8 cellular contexts compared by ENCODE assay signal in the genomic region with DNA sequence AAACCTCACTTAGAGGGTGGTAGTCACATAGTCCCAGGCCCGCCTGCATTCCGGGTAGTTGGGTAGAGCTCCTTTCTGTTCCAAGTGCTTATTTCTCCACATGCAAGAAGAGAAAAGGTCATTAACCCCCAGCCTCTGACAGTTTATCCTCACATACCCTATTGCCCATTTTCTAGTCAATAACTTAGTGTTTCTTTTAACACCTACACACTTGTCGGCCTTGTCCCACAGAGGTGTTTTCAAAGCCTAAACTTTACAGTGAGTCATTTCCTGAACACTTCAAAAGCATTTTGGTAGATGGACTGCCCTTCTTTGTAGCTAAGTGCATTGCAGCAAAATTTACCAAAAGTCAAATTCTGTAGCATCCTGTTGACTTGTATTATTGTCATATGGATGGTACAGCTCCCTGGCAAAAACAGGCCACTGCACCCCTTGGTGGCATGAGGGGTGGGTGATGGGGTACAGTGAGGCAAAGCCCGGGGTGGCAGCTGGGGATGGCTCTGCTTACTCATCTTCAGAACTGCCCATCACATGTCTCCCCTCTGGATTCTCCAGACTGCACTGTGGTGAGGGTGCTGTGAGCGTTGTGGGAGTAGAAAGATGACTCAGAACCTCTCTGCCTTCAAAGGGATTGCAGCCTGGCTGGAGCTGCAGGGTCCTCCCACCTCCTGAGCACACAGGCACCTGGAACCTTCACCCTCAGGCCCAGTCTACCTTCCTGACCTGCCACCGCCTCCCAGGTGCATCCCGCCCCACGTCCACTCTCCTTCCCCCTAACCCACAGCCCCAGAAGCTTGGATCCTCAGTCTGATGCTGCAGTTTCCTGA. TPM values are rescaled to one million over a fixed set of nuclear protein-coding genes. Genes with fewer than 3 reads are reported as not detected.
DNase-seq lines count a peak whose midpoint lies in the region; ATAC-seq and TF ChIP-seq lines count a peak whose summit lies in the region.

No MANE protein-coding gene starts in this region.

- no peak overlapping the region for H3K4me3 Mint-ChIP-seq in stimulated activated memory B cell treated with anti-CD40 and anti-IgM and Interleukin-4, amounts not matched to agents 10 μg/mL and 1 μg/mL and 100 μg/mL, for 72 hours

- no peaks in the 10 kb centered on the region for H3K9me3 ChIP-seq in liver (ENCODE audit: control insufficient read depth in 4 of 4, low read length in 3 of 4)

- H3K27ac ChIP-seq in liver (ENCODE audit: low read depth in 1 of 2, low read length in 2 of 2) = no peak overlapping the region

- DNase-seq in NB4 (ENCODE audit: low read depth) (peak; percentile 65), DMS79 (lab: John Stamatoyannopoulos, UW) (no peak), NCI-H1092 treated with DMSO at 0.1 percent for 48 hours (lab: John Stamatoyannopoulos, UW) (no peak)
- peak; percentile 83 for DNase-seq in activated effector memory CD4-positive, alpha-beta T cell treated with anti-CD3 and anti-CD28 coated beads, Interleukin-2, amount 50 U/mL, for 16 hours

- peaks cover 13% of the 10 kb centered on the region for H3K4me1 Mint-ChIP-seq in stimulated activated memory B cell treated with anti-CD40 and anti-IgM and Interleukin-4, amounts not matched to agents 10 μg/mL and 1 μg/mL and 100 μg/mL, for 72 hours

- ATAC-seq in GM18861 (IDR thresholded peaks at IDR 0.05; ENCODE audit: unreplicated experiment) (peak; percentile 41), HG03469 (IDR thresholded peaks at IDR 0.05; ENCODE audit: unreplicated experiment) (no peak)
- ATAC-seq in stimulated activated memory B cell treated with anti-CD40 and anti-IgM and Interleukin-4, amounts not matched to agents 10 μg/mL and 1 μg/mL and 100 μg/mL, for 72 hours = peak; percentile 73

- no peak overlapping the region for H3K9ac ChIP-seq in liver (ENCODE audit: low read depth in 1 of 2, low read length in 2 of 2)

- H3K27me3 ChIP-seq in liver (ENCODE audit: control insufficient read depth in 4 of 4, insufficient read depth in 4 of 4, low read length in 3 of 4) = peaks cover 0 to 2% (median 0%) of the 10 kb centered on the region in 4 donors

- H3K9me3 Mint-ChIP-seq in stimulated activated memory B cell treated with anti-CD40 and anti-IgM and Interleukin-4, amounts not matched to agents 10 μg/mL and 1 μg/mL and 100 μg/mL, for 72 hours = no peaks in the 10 kb centered on the region

- no peaks in the 10 kb centered on the region for H3K4me1 ChIP-seq in liver (ENCODE audit: control insufficient read depth in 4 of 4, insufficient read depth in 4 of 4, low read length in 3 of 4)

- peaks cover 45% of the 10 kb centered on the region for H3K27me3 Mint-ChIP-seq in stimulated activated memory B cell treated with anti-CD40 and anti-IgM and Interleukin-4, amounts not matched to agents 10 μg/mL and 1 μg/mL and 100 μg/mL, for 72 hours

- TF ChIP-seq CTCF in NB4 (IDR thresholded peaks at IDR 0.05; ENCODE audit: low read depth, low read length) (no peak), liver (IDR thresholded peaks at IDR 0.05; ENCODE audit: low read depth, low read length, missing input control) (no peak)

- no peaks in the 10 kb centered on the region for H3K36me3 ChIP-seq in liver (ENCODE audit: control insufficient read depth in 4 of 4, insufficient read depth in 3 of 4, low read depth in 1 of 4, low read length in 3 of 4)

- H3K27ac Mint-ChIP-seq in stimulated activated memory B cell treated with anti-CD40 and anti-IgM and Interleukin-4, amounts not matched to agents 10 μg/mL and 1 μg/mL and 100 μg/mL, for 72 hours = peak overlapping the region; percentile 14

- TF ChIP-seq RAD21 in liver (IDR thresholded peaks at IDR 0.05) = no peak

- no peak overlapping the region for H3K4me3 ChIP-seq in NB4 (ENCODE audit: low read depth, low read length)
- no peak overlapping the region for H3K4me3 ChIP-seq in liver (ENCODE audit: low read depth in 1 of 3, low read length in 3 of 3)

- H3K36me3 Mint-ChIP-seq in stimulated activated memory B cell treated with anti-CD40 and anti-IgM and Interleukin-4, amounts not matched to agents 10 μg/mL and 1 μg/mL and 100 μg/mL, for 72 hours = no peaks in the 10 kb centered on the region

- 73% methylated on average over 8 of the region's 8 CpGs for WGBS in liver

- no peak for TF ChIP-seq POLR2A in NB4 (IDR thresholded peaks at IDR 0.05; ENCODE audit: extremely low read depth, insufficient read length)

TF ChIP-seq in liver, 16 proteins besides CTCF, POLR2A, EP300 and RAD21:
- TF ChIP-seq EGR1 (IDR thresholded peaks at IDR 0.05; ENCODE audit: low read depth in 2 of 2) = no peak
- TF ChIP-seq RXRA (IDR thresholded peaks at IDR 0.05) = peak; percentile 31 to 36

RNA-seq across cellular contexts. Expression of a gene that starts 45.8 kb away (rescaled TPM):
- total RNA-seq in liver = not detected
- polyA plus RNA-seq in liver = not detected

Comparison
In these comparisons a context has a peak if more than half of its experiments do, and no peak if none do; other contexts are left out.
1. DNase-seq: peak in NB4 (single experiment) and activated effector memory CD4-positive, alpha-beta T cell treated with anti-CD3 and anti-CD28 coated beads, Interleukin-2, amount 50 U/mL, for 16 hours (single experiment); none in DMS79 (single experiment) and NCI-H1092 treated with DMSO at 0.1 percent for 48 hours (single experiment).